In genomic region chr17:29156781-29157180, GRCh38 we compare ENCODE assay signal across 13 cellular contexts. TPM values are rescaled to one million over a fixed set of nuclear protein-coding genes. Genes with fewer than 3 reads are reported as not detected.
A peak's percentile ranks its signal among the peaks of the same experiment; 100 is the strongest.
DNase-seq lines count a peak whose midpoint lies in the region; ATAC-seq and TF ChIP-seq lines count a peak whose summit lies in the region.
"Had no signal": no experiment of that assay in that cellular context is flagged by ENCODE, and none has a peak within 500 bp of the region (broad histone marks: within the 10 kb centered on the region; RNA-seq: fewer than 3 reads in every experiment).

No MANE protein-coding gene starts in this region.

- no peak overlapping the region for H3K4me3 Mint-ChIP-seq in activated CD4-positive, alpha-beta memory T cell treated with anti-CD3 and anti-CD28 coated beads for 36 hours
- H3K4me3 Mint-ChIP-seq: activated naive CD8-positive, alpha-beta T cell treated with anti-CD3 and anti-CD28 coated beads, Interleukin-2, amount 10 ng/mL, durations not matched to agents 7 days and 5 days had no signal

- WGBS in esophagus squamous epithelium, 2 donors: 59 to 97% methylated on average over 3 to 4 of the region's 6 CpGs
- WGBS in psoas muscle, 3 donors: 67 to 71% (median 68%) methylated on average over 6 of the region's 6 CpGs

- H3K27ac Mint-ChIP-seq in activated CD4-positive, alpha-beta memory T cell treated with anti-CD3 and anti-CD28 coated beads for 36 hours: peak overlapping the region; percentile 39

- POLR2A ChIA-PET in activated CD4-positive, alpha-beta memory T cell treated with anti-CD3 and anti-CD28 coated beads for 36 hours (lab: Charles Lee): interaction anchor here (1.4 kb wide), 1 partner anchor 19 kb away, joined by 3 read pairs; no protein-coding TSS in a partner anchor

- peaks cover 52 to 74% (median 64%) of the 10 kb centered on the region in 3 donors for H3K4me1 ChIP-seq in esophagus squamous epithelium
- H3K4me1 ChIP-seq in psoas muscle: peaks cover 26% of the 10 kb centered on the region
- H3K4me1 ChIP-seq in foreskin keratinocyte: peaks cover 44% of the 10 kb centered on the region
- H3K4me1 ChIP-seq: HAP-1 had no signal

- H3K4me3 ChIP-seq in esophagus squamous epithelium: no peak overlapping the region
- H3K4me3 ChIP-seq in psoas muscle: no peak overlapping the region
- H3K4me3 ChIP-seq: HAP-1 had no signal

- no peak for TF ChIP-seq POLR2A in esophagus squamous epithelium (IDR thresholded peaks at IDR 0.05)

- H3K9me3 Mint-ChIP-seq in activated CD4-positive, alpha-beta memory T cell treated with anti-CD3 and anti-CD28 coated beads for 36 hours: no peaks in the 10 kb centered on the region
- H3K9me3 Mint-ChIP-seq: activated naive CD8-positive, alpha-beta T cell treated with anti-CD3 and anti-CD28 coated beads, Interleukin-2, amount 10 ng/mL, durations not matched to agents 7 days and 5 days; CD4-positive, CD25-positive, alpha-beta regulatory T cell had no signal

- no peaks in the 10 kb centered on the region for H3K36me3 Mint-ChIP-seq in activated CD4-positive, alpha-beta memory T cell treated with anti-CD3 and anti-CD28 coated beads for 36 hours

- H3K27me3 ChIP-seq in esophagus squamous epithelium (no peaks in the 10 kb centered on the region), psoas muscle (ENCODE audit: insufficient read depth in 3 of 3, low read length in 2 of 3) (no peaks in the 10 kb centered on the region), foreskin keratinocyte (no peaks in the 10 kb centered on the region)

- TF ChIP-seq CTCF in esophagus squamous epithelium (IDR thresholded peaks at IDR 0.05) (no peak), psoas muscle (IDR thresholded peaks at IDR 0.05) (no peak), foreskin keratinocyte (conservative IDR thresholded peaks at IDR 0.05) (no peak)

- intact Hi-C loops in activated CD4-positive, alpha-beta memory T cell treated with anti-CD3 and anti-CD28 coated beads for 36 hours (cut with micrococcal nuclease): no loop called here
- intact Hi-C loops in esophagus squamous epithelium (cut with DNase I) (loop anchor here (10.0 kb wide), 1 partner anchor 138 kb away; the partner anchor contains the start of gene NUFIP2), psoas muscle (cut with DNase I) (no loop called here)

- H3K9me3 ChIP-seq in esophagus squamous epithelium (no peaks in the 10 kb centered on the region), psoas muscle (no peaks in the 10 kb centered on the region)
- H3K9me3 ChIP-seq: HAP-1 had no signal

- DNase-seq in D341Med (ENCODE audit: low spot score): peak; percentile 29
- no peak for DNase-seq in activated CD4-positive, alpha-beta memory T cell treated with anti-CD3 and anti-CD28 coated beads for 36 hours
- no peak for DNase-seq in esophagus squamous epithelium (lab: John Stamatoyannopoulos, UW)
- peak in 1 of 2 donors; percentile 52 for DNase-seq in psoas muscle
- DNase-seq in stimulated activated CD4-positive, alpha-beta T cell treated with anti-CD3 and anti-CD28 coated beads, Interleukin-2, amount 100 ng/mL, for 24 hours: no peak
- DNase-seq in foreskin keratinocyte: no peak
- DNase-seq in NCI-H187 (lab: John Stamatoyannopoulos, UW): no peak
- no peak for DNase-seq in effector CD8-positive, alpha-beta T cell (lab: John Stamatoyannopoulos, UW)
- DNase-seq: activated naive CD8-positive, alpha-beta T cell treated with anti-CD3 and anti-CD28 coated beads, Interleukin-2, amount 10 ng/mL, durations not matched to agents 7 days and 5 days; CD4-positive, CD25-positive, alpha-beta regulatory T cell; stimulated activated CD4-positive, alpha-beta T cell treated with anti-CD3 and anti-CD28 coated beads, Interleukin-4, amount 100 ng/mL, for 24 hours had no signal

- peaks cover 32% of the 10 kb centered on the region for H3K4me1 Mint-ChIP-seq in activated CD4-positive, alpha-beta memory T cell treated with anti-CD3 and anti-CD28 coated beads for 36 hours (ENCODE audit: low read depth)

- H3K27me3 Mint-ChIP-seq in activated CD4-positive, alpha-beta memory T cell treated with anti-CD3 and anti-CD28 coated beads for 36 hours: no peaks in the 10 kb centered on the region
- H3K27me3 Mint-ChIP-seq: activated naive CD8-positive, alpha-beta T cell treated with anti-CD3 and anti-CD28 coated beads, Interleukin-2, amount 10 ng/mL, durations not matched to agents 7 days and 5 days; CD4-positive, CD25-positive, alpha-beta regulatory T cell had no signal

- peak overlapping the region; percentile 80 to 87 (median 85) for H3K27ac ChIP-seq in esophagus squamous epithelium
- H3K27ac ChIP-seq in psoas muscle: peak overlapping the region; percentile 68
- no peak overlapping the region for H3K27ac ChIP-seq in foreskin keratinocyte

- ATAC-seq in psoas muscle (no peak), foreskin keratinocyte (no peak)
- ATAC-seq: activated CD4-positive, CD25-positive, alpha-beta regulatory T cell treated with anti-CD3 and anti-CD28 coated beads, Interleukin-2, amount 50 U/mL, for 24 hours had no signal

- peaks cover 0 to 11% (median 0%) of the 10 kb centered on the region in 3 donors for H3K36me3 ChIP-seq in esophagus squamous epithelium
- H3K36me3 ChIP-seq in psoas muscle (ENCODE audit: insufficient read depth in 1 of 2, low read depth in 1 of 2): no peaks in the 10 kb centered on the region
- H3K36me3 ChIP-seq: HAP-1 had no signal

- CTCF ChIA-PET in activated CD4-positive, alpha-beta memory T cell treated with anti-CD3 and anti-CD28 coated beads for 36 hours (lab: Charles Lee): interaction anchor here (2.0 to 4.0 kb wide), 4 partner anchors 12 to 62 kb away, joined by 9 to 21 read pairs (median 10); no protein-coding TSS in a partner anchor

RNA-seq across cellular contexts. Expression of gene MYO18A, which starts 23.4 kb away (rescaled TPM):
- 10 to 100 TPM; 46.3 to 47.1 TPM for total RNA-seq in activated CD4-positive, alpha-beta memory T cell treated with anti-CD3 and anti-CD28 coated beads for 36 hours
- total RNA-seq in esophagus squamous epithelium: 10 to 100 TPM; 44.0 to 74.9 (median 68.5) TPM
- total RNA-seq in psoas muscle: 1,000 to 10,000 TPM in 2 of 4 donors, 100 to 1,000 TPM in 2; 770 to 1,274 (median 938) TPM
- polyA plus RNA-seq in psoas muscle: 100 to 1,000 TPM; 142 to 538 (median 318) TPM
- total RNA-seq in foreskin keratinocyte: 56.2 and 67.4 TPM in 2 replicates
- 43.6 and 47.5 TPM in 2 replicates for polyA plus RNA-seq in foreskin keratinocyte

Comparison
In these comparisons a context has a peak if more than half of its experiments do, and no peak if none do; other contexts are left out.
1. RNA of gene MYO18A, which starts 23.4 kb away (total RNA-seq): 770 to 1,274 TPM in psoas muscle; 44.0 to 74.9 TPM in esophagus squamous epithelium, 56.2 to 67.4 TPM in foreskin keratinocyte and 46.3 to 47.1 TPM in activated CD4-positive, alpha-beta memory T cell treated with anti-CD3 and anti-CD28 coated beads for 36 hours; every median in the first group is over 10 times any median in the second.